Comparison of ENCODE assay signal across 11 cellular contexts in genomic region chr9:32783168-32783891, GRCh38. TPM values are rescaled to one million over a fixed set of nuclear protein-coding genes. Genes with fewer than 3 reads are reported as not detected.
A peak's percentile ranks its signal among the peaks of the same experiment; 100 is the strongest.
DNase-seq lines count a peak whose midpoint lies in the region; TF ChIP-seq lines count a peak whose summit lies in the region.
"Had no signal": no experiment of that assay in that cellular context is flagged by ENCODE, and none has a peak within 500 bp of the region (broad histone marks: within the 10 kb centered on the region; RNA-seq: fewer than 3 reads in every experiment).

TMEM215 (plus strand) TSS chr9:32783540; CDS start chr9:32784184, 644 bp downstream.

- peaks cover 44% of the 10 kb centered on the region for H3K27me3 Mint-ChIP-seq in activated CD4-positive, alpha-beta T cell treated with anti-CD3 and anti-CD28 coated beads, Interleukin-2, amount 10 ng/mL, durations not matched to agents 24 days and 14 days

- no peak within 1 kb of the TSS for H3K27ac ChIP-seq in suprapubic skin

- H3K4me3 Mint-ChIP-seq in activated CD4-positive, alpha-beta T cell treated with anti-CD3 and anti-CD28 coated beads, Interleukin-2, amount 10 ng/mL, durations not matched to agents 24 days and 14 days, result no peak within 1 kb of the TSS

- no peaks in the 10 kb centered on the region for H3K9me3 ChIP-seq in adipocyte (ENCODE audit: control insufficient read depth, low read length)
- no peaks in the 10 kb centered on the region for H3K9me3 ChIP-seq in iPS-18c (ENCODE audit: control insufficient read depth, insufficient read depth, low read length)
- H3K9me3 ChIP-seq in suprapubic skin, result no peaks in the 10 kb centered on the region

- intact Hi-C loops in activated CD4-positive, alpha-beta T cell treated with anti-CD3 and anti-CD28 coated beads, Interleukin-2, amount 10 ng/mL, durations not matched to agents 24 days and 14 days (cut with micrococcal nuclease), result no loop called here

- H3K36me3 ChIP-seq in adipocyte (ENCODE audit: control insufficient read depth, insufficient read depth, low read length, severe bottlenecking), result no peaks in the 10 kb centered on the region
- H3K36me3 ChIP-seq in suprapubic skin, result no peaks in the 10 kb centered on the region

- no peak within 1 kb of the TSS for H3K27ac Mint-ChIP-seq in activated CD4-positive, alpha-beta T cell treated with anti-CD3 and anti-CD28 coated beads, Interleukin-2, amount 10 ng/mL, durations not matched to agents 24 days and 14 days

- no peaks in the 10 kb centered on the region for H3K9me3 Mint-ChIP-seq in activated CD4-positive, alpha-beta T cell treated with anti-CD3 and anti-CD28 coated beads, Interleukin-2, amount 10 ng/mL, durations not matched to agents 24 days and 14 days

- TF ChIP-seq CTCF in suprapubic skin (IDR thresholded peaks at IDR 0.05), result no peak

- no peak for TF ChIP-seq EP300 in suprapubic skin (IDR thresholded peaks at IDR 0.05)

- H3K4me3 ChIP-seq in adipocyte (ENCODE audit: low read length) (no peak within 1 kb of the TSS), iPS-18c (ENCODE audit: insufficient read depth, low read depth, low read length) (peak within 1 kb of the TSS; percentile 62), suprapubic skin (peak within 1 kb of the TSS; percentile 15)

- H3K4me1 ChIP-seq in adipocyte (ENCODE audit: control insufficient read depth, insufficient read depth, low read length) (no peaks in the 10 kb centered on the region), suprapubic skin (peaks cover 6% of the 10 kb centered on the region)

- TF ChIP-seq POLR2A in suprapubic skin (IDR thresholded peaks at IDR 0.05), result no peak

- under 1% methylated on average over 35 of the region's 59 CpGs for WGBS in suprapubic skin

- peak; percentile 13 for DNase-seq in NCI-H2171 treated with DMSO at 0.1 percent for 48 hours (lab: John Stamatoyannopoulos, UW)
- no peak for DNase-seq in NCI-H2171 (lab: John Stamatoyannopoulos, UW)
- DNase-seq in adipocyte (ENCODE audit: low read depth), result peak; percentile 0
- DNase-seq in suprapubic skin (ENCODE audit: low spot score in 2 of 2), result peak in 1 of 2 donors; percentile 76
- DNase-seq in activated CD4-positive, alpha-beta T cell treated with anti-CD3 and anti-CD28 coated beads, Interleukin-2, amount 50 U/mL, for 48 hours, result no peak
- DNase-seq in activated CD4-positive, alpha-beta T cell treated with anti-CD3 and anti-CD28 coated beads, Interleukin-2, amount 10 ng/mL, durations not matched to agents 24 days and 14 days, result no peak
- DNase-seq in kidney tubule cell (ENCODE audit: low spot score), result no peak
- DNase-seq: SHP77 treated with DMSO at 0.1 percent for 48 hours had no signal

- H3K4me1 Mint-ChIP-seq in activated CD4-positive, alpha-beta T cell treated with anti-CD3 and anti-CD28 coated beads, Interleukin-2, amount 10 ng/mL, durations not matched to agents 24 days and 14 days, result no peaks in the 10 kb centered on the region

- no peaks in the 10 kb centered on the region for H3K36me3 Mint-ChIP-seq in activated CD4-positive, alpha-beta T cell treated with anti-CD3 and anti-CD28 coated beads, Interleukin-2, amount 10 ng/mL, durations not matched to agents 24 days and 14 days (ENCODE audit: low read depth)

- peaks cover 65% of the 10 kb centered on the region for H3K27me3 ChIP-seq in adipocyte (replicated peaks; ENCODE audit: control insufficient read depth, insufficient read depth, low read length)
- H3K27me3 ChIP-seq in suprapubic skin, result peaks cover 48% of the 10 kb centered on the region

- no peak within 1 kb of the TSS for H3K9ac ChIP-seq in adipocyte (ENCODE audit: low read length)

RNA-seq across cellular contexts. Expression of gene TMEM215, which starts in this region (rescaled TPM):
- total RNA-seq in suprapubic skin, result under 1 TPM in 1 of 4 donors, not detected in 3; 0.31 TPM
- not detected in 2 replicates for total RNA-seq in activated CD4-positive, alpha-beta T cell treated with anti-CD3 and anti-CD28 coated beads, Interleukin-2, amount 10 ng/mL, durations not matched to agents 24 days and 14 days
- total RNA-seq: activated CD8-positive, alpha-beta memory T cell treated with anti-CD3 and anti-CD28 coated beads for 36 hours; renal cortical epithelial cell had no signal

Comparison
In these comparisons a context has a peak if more than half of its experiments do, and no peak if none do; other contexts are left out.
1. DNase-seq: peak in NCI-H2171 treated with DMSO at 0.1 percent for 48 hours (single experiment) and adipocyte (single experiment); none in NCI-H2171 (single experiment), activated CD4-positive, alpha-beta T cell treated with anti-CD3 and anti-CD28 coated beads, Interleukin-2, amount 50 U/mL, for 48 hours (0 of 2), activated CD4-positive, alpha-beta T cell treated with anti-CD3 and anti-CD28 coated beads, Interleukin-2, amount 10 ng/mL, durations not matched to agents 24 days and 14 days (single experiment) and kidney tubule cell (single experiment).